9 cellular contexts compared by ENCODE assay signal in the genomic region with DNA sequence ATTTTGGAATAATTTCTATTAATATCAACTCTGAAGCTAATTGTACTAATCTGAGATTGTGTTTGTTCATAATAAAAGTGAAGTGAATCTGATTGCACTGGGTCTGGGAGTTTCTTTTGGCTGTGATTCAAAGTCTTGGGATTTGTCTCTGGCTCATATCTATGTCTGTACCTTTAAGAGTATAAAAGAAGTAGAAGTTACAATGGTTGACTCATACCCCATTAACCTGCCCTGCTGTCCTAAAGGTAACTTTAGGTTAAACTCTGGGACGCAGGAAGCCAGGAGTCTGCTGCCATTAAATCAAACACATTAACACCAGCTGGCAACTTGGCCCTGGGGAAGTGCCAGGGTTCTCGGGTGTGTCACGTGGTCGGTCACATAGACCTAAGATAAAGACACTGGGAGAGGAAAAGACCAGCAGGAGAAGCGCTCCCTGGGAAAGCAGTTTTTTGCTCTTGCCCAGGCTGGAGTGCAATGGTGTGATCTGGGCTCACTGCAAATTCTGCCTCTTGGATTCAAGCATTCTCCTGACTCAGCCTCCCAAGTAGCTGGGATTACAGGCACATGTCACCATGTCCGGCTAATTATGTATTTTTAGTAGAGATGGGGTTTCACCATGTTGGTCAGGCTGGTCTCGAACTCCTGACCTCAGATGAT. TPM values are rescaled to one million over a fixed set of nuclear protein-coding genes. Genes with fewer than 3 reads are reported as not detected.
DNase-seq lines count a peak whose midpoint lies in the region; ATAC-seq, FAIRE-seq and TF ChIP-seq lines count a peak whose summit lies in the region.
"Had no signal": no experiment of that assay in that cellular context is flagged by ENCODE, and none has a peak within 500 bp of the region (broad histone marks: within the 10 kb centered on the region; RNA-seq: fewer than 3 reads in every experiment).

No MANE protein-coding gene starts in this region.

- TF ChIP-seq CTCF in GM23338 (conservative IDR thresholded peaks at IDR 0.05; ENCODE audit: low read depth in 2 of 2) (no peak), lung (IDR thresholded peaks at IDR 0.05; ENCODE audit: control extremely low read depth, extremely low read depth) (no peak)

- no peak overlapping the region for H3K4me3 ChIP-seq in GM23338
- H3K4me3 ChIP-seq in lung = no peak overlapping the region

- peaks cover 6% of the 10 kb centered on the region for H3K4me1 ChIP-seq in GM23338 (ENCODE audit: insufficient read depth)
- peaks cover 0 to 4% of the 10 kb centered on the region in 2 donors for H3K4me1 ChIP-seq in lung (ENCODE audit: control insufficient read depth in 2 of 2, insufficient read depth in 2 of 2, low read length in 2 of 2)

- no peaks in the 10 kb centered on the region for H3K9me3 ChIP-seq in lung (ENCODE audit: control insufficient read depth in 2 of 2, insufficient read depth in 1 of 2, low read length in 1 of 2)

- H3K36me3 ChIP-seq in GM23338 (ENCODE audit: insufficient read depth) = peaks cover 29% of the 10 kb centered on the region
- H3K36me3 ChIP-seq in lung (ENCODE audit: control insufficient read depth in 2 of 2, insufficient read depth in 2 of 2, low read length in 2 of 2) = peaks cover 0 to 5% of the 10 kb centered on the region in 2 donors

- H3K27ac ChIP-seq in GM23338 (ENCODE audit: low read depth) (peak overlapping the region; percentile 88), lung (ENCODE audit: low read depth in 1 of 2, low read length in 1 of 2) (peak overlapping the region in 1 of 2 donors; percentile 69)

- no peak overlapping the region for H3K4me2 ChIP-seq in GM23338

- FAIRE-seq in colon (lab: Jason Lieb, UNC) = peak; percentile 57

- H3K4me1 Mint-ChIP-seq in GM23338 = peaks cover 19% of the 10 kb centered on the region; the same call in 2 of the 3 replicates

- no peaks in the 10 kb centered on the region for H3K9me2 ChIP-seq in GM23338 (ENCODE audit: insufficient read depth)

- 33 to 35% methylated on average over 7 of the region's 7 CpGs for WGBS in lung, 2 donors

- H3K4me3 Mint-ChIP-seq in GM23338 = no peak overlapping the region

- H4K20me1 ChIP-seq in GM23338 (replicated peaks; ENCODE audit: insufficient read depth) = peaks cover 27% of the 10 kb centered on the region

- H3F3A ChIP-seq in GM23338 (replicated peaks; ENCODE audit: low read depth) = peaks cover 35% of the 10 kb centered on the region

- peaks cover 7% of the 10 kb centered on the region for H3K27me3 Mint-ChIP-seq in GM23338 (ENCODE audit: insufficient read depth, low read depth, poor library complexity)

- no peak overlapping the region for H2AFZ ChIP-seq in GM23338

- ATAC-seq in GM23338 (peak; percentile 66), lung (ENCODE audit: insufficient read depth, low FRiP score) (peak; percentile 67), GM21825 (IDR thresholded peaks at IDR 0.05; ENCODE audit: unreplicated experiment) (no peak)

- no peaks in the 10 kb centered on the region; the same call in 2 of the 3 replicates for H3K9me3 Mint-ChIP-seq in GM23338

- DNase-seq in GM23338 (ENCODE audit: low spot score) (peak; percentile 86), NCI-H510A treated with DMSO at 0.1 percent for 48 hours (lab: John Stamatoyannopoulos, UW) (peak; percentile 47), lung (ENCODE audit: low spot score) (peak; percentile 81), GM19240 (ENCODE audit: insufficient read length, low spot score) (no peak), ecto neural progenitor cell (ENCODE audit: low spot score) (no peak), SKM-1 treated with dmso at 0.1 percent for 144 hours (lab: John Stamatoyannopoulos, UW; ENCODE audit: unreplicated experiment) (no peak)

- H3K27ac Mint-ChIP-seq in GM23338 = peak overlapping the region; percentile 33; the same call in 1 of the 2 replicates

- peaks cover 40% of the 10 kb centered on the region for H3K36me3 Mint-ChIP-seq in GM23338 (ENCODE audit: low read depth)

- H3K27me3 ChIP-seq in GM23338 (ENCODE audit: insufficient read depth) = no peaks in the 10 kb centered on the region
- no peaks in the 10 kb centered on the region for H3K27me3 ChIP-seq in lung (ENCODE audit: control insufficient read depth, insufficient read depth)

- no peaks in the 10 kb centered on the region for H3K79me2 ChIP-seq in GM23338 (replicated peaks; ENCODE audit: insufficient read depth)

TF ChIP-seq in GM23338, 12 proteins besides CTCF, POLR2A, EP300 and RAD21:
- TF ChIP-seq JUNB (IDR thresholded peaks at IDR 0.05; ENCODE audit: unreplicated experiment) (no peak), ZNF114 (CRISPR knock-in tag; IDR thresholded peaks at IDR 0.05) (no peak), POLR2AphosphoS5 (IDR thresholded peaks at IDR 0.05; ENCODE audit: low read depth) (peak; percentile 41), NANOG (IDR thresholded peaks at IDR 0.05; ENCODE audit: borderline replicate concordance) (no peak), ZNF462 (CRISPR knock-in tag; IDR thresholded peaks at IDR 0.05) (no peak)

RNA-seq across cellular contexts. Expression of gene SCD, which starts 17.8 kb away (rescaled TPM):
- 781 and 816 TPM in 2 replicates for total RNA-seq in GM23338 (2014; rRNA removed; shearing (Covaris generic))
- polyA plus RNA-seq in GM23338 (2016; fragmentation: Nextera tagmentation; extraction: Ambion mirVana) = 325 and 338 TPM in 2 replicates
- total RNA-seq in lung = 100 to 1,000 TPM; 334 to 383 TPM
- 100 to 1,000 TPM; 136 to 144 TPM for polyA plus RNA-seq in lung

RNA-seq across cellular contexts. Expression of gene PKD2L1, which starts 34.8 kb away (rescaled TPM):
- not detected in 2 replicates for total RNA-seq in GM23338 (2014; rRNA removed; shearing (Covaris generic))
- polyA plus RNA-seq in GM23338 (2016; fragmentation: Nextera tagmentation; extraction: Ambion mirVana) (not detected in 2 replicates), lung (1 to 10 TPM in 1 of 2 donors, under 1 TPM in 1; 0.88 to 1.5 TPM)
- 1 to 10 TPM in 1 of 2 donors, under 1 TPM in 1; 0.46 to 1.1 TPM for total RNA-seq in lung
- polyA plus RNA-seq: neural cell had no signal

Comparison
In these comparisons a context has a peak if more than half of its experiments do, and no peak if none do; other contexts are left out.
1. DNase-seq: peak in GM23338 (single experiment), NCI-H510A treated with DMSO at 0.1 percent for 48 hours (single experiment) and lung (single experiment); none in GM19240 (single experiment), ecto neural progenitor cell (single experiment) and SKM-1 treated with dmso at 0.1 percent for 144 hours (single experiment).